ENCODE assay signal across 10 cellular contexts in genomic region chr17:52157603-52158449, GRCh38.
A peak's percentile ranks its signal among the peaks of the same experiment; 100 is the strongest.
DNase-seq lines count a peak whose midpoint lies in the region; ATAC-seq and TF ChIP-seq lines count a peak whose summit lies in the region.
"Had no signal": no experiment of that assay in that cellular context is flagged by ENCODE, and none has a peak within 500 bp of the region (broad histone marks: within the 10 kb centered on the region; RNA-seq: fewer than 3 reads in every experiment).

No MANE protein-coding gene starts in this region.

- no peak overlapping the region for H3K27ac ChIP-seq in HUES48 (ENCODE audit: low read depth, low read length)
- H3K27ac ChIP-seq: SK-N-MC had no signal

- no peaks in the 10 kb centered on the region for H3K9me3 ChIP-seq in HUES48 (ENCODE audit: control insufficient read depth, insufficient read depth, low read length)

- no peaks in the 10 kb centered on the region for H3K36me3 ChIP-seq in HUES48 (ENCODE audit: control insufficient read depth, insufficient read depth, low read length)

- no peak for TF ChIP-seq CTCF in nephron (IDR thresholded peaks at IDR 0.05; ENCODE audit: unreplicated experiment in 3 of 3)

- no peak overlapping the region for H3K9ac ChIP-seq in HUES48 (ENCODE audit: low read depth, low read length)

- peak; percentile 27 for DNase-seq in ELF-1 (ENCODE audit: low read depth, low spot score)
- DNase-seq in effector memory CD8-positive, alpha-beta T cell: no peak
- DNase-seq: KBM-7 had no signal

- H3K4me1 ChIP-seq in HUES48 (ENCODE audit: control insufficient read depth, insufficient read depth, low read length): peaks cover 16% of the 10 kb centered on the region

- peak overlapping the region; percentile 13 to 61 for H3K4me3 Mint-ChIP-seq in effector memory CD8-positive, alpha-beta T cell
- peak overlapping the region; percentile 86 to 93 (median 88) for H3K4me3 Mint-ChIP-seq in nephron

- peaks cover 63% of the 10 kb centered on the region for H3K27me3 ChIP-seq in HUES48 (ENCODE audit: control insufficient read depth, insufficient read depth, low read length)

- H3K36me3 Mint-ChIP-seq in effector memory CD8-positive, alpha-beta T cell (ENCODE audit: insufficient read depth): no peaks in the 10 kb centered on the region
- peaks cover 5% of the 10 kb centered on the region for H3K36me3 Mint-ChIP-seq in nephron (ENCODE audit: low read depth)

- H3K4me1 Mint-ChIP-seq in effector memory CD8-positive, alpha-beta T cell (ENCODE audit: low read depth in 2 of 2): peaks cover 0 to 3% of the 10 kb centered on the region in 2 donors
- peaks cover 31% of the 10 kb centered on the region for H3K4me1 Mint-ChIP-seq in nephron

- no peak overlapping the region for H3K27ac Mint-ChIP-seq in effector memory CD8-positive, alpha-beta T cell
- H3K27ac Mint-ChIP-seq in nephron: peak overlapping the region in 2 of 3 experiments; percentile 77 to 83

- peaks cover 34 to 48% of the 10 kb centered on the region in 2 donors for H3K27me3 Mint-ChIP-seq in effector memory CD8-positive, alpha-beta T cell
- H3K27me3 Mint-ChIP-seq in nephron (ENCODE audit: low read depth): peaks cover 83% of the 10 kb centered on the region

- H3K9me3 Mint-ChIP-seq in effector memory CD8-positive, alpha-beta T cell: peaks cover 0 to 6% of the 10 kb centered on the region in 2 donors
- H3K9me3 Mint-ChIP-seq in nephron: peaks cover 7% of the 10 kb centered on the region

- H3K4me3 ChIP-seq in HUES48 (ENCODE audit: low read depth, low read length): peak overlapping the region; percentile 76
- H3K4me3 ChIP-seq: SK-N-MC had no signal

- ATAC-seq in effector memory CD8-positive, alpha-beta T cell (replicated peaks): no peak
- ATAC-seq in HG03135 (IDR thresholded peaks at IDR 0.05; ENCODE audit: unreplicated experiment) (no peak), GM21528 (IDR thresholded peaks at IDR 0.05; ENCODE audit: low FRiP score, unreplicated experiment) (no peak), GM19324 (IDR thresholded peaks at IDR 0.05; ENCODE audit: low FRiP score, unreplicated experiment) (no peak), GM19351 (IDR thresholded peaks at IDR 0.05; ENCODE audit: unreplicated experiment) (no peak)

Comparison
In these comparisons a context has a peak if more than half of its experiments do, and no peak if none do; other contexts are left out.
1. H3K27ac Mint-ChIP-seq: peak in nephron (2 of 3); none in effector memory CD8-positive, alpha-beta T cell (0 of 2).